Comparison of ENCODE assay signal across 21 cellular contexts in the genomic region with DNA sequence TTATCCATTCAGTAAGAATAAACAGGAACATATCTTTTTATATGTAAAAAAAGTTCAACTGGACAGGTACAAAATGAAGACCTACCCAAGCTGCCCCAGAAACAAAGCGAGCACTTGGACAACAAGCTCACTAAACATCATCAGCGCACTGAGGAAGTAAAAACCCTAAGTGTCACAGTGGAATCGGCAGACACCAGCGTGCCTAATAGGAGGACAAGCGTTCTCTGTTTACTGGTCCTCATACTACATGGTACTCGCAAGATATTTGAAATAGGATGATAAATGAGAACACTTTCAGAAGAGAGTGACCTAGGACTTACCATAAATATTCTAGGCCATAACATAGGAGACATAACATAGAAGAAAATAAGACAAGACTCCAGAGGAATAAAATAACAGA.
"Had no signal": no experiment of that assay in that cellular context is flagged by ENCODE, and none has a peak within 500 bp of the region (broad histone marks: within the 10 kb centered on the region; RNA-seq: fewer than 3 reads in every experiment).

No MANE protein-coding gene starts in this region.

- ATAC-seq: esophagus mucosa; gastrocnemius medialis; left colon; left ventricle myocardium superior; naive thymus-derived CD8-positive, alpha-beta T cell had no signal

- H3K9me3 ChIP-seq: gastrocnemius medialis, neutrophil, right atrium auricular region, sigmoid colon, thoracic aorta, transverse colon had no signal

- H3K4me3 ChIP-seq: gastrocnemius medialis, lung, right atrium auricular region, sigmoid colon, skin epidermis, thoracic aorta, transverse colon had no signal

- DNase-seq: central memory CD4-positive, alpha-beta T cell; cortex of kidney; effector memory CD4-positive, alpha-beta T cell; gastrocnemius medialis; glutamatergic neuron; immature natural killer cell; kidney; left colon; left ventricle myocardium superior; mesendoderm; naive thymus-derived CD8-positive, alpha-beta T cell; sigmoid colon; stimulated activated CD4-positive, alpha-beta T cell treated with anti-CD3 and anti-CD28 coated beads, Interleukin-2, amount 100 ng/mL, for 24 hours; stimulated activated naive CD4-positive, alpha-beta T cell treated with Interleukin-2 at 50 U/mL for 16 hours; transverse colon had no signal

- H3K36me3 ChIP-seq: gastrocnemius medialis, neutrophil, right atrium auricular region, sigmoid colon, thoracic aorta, transverse colon had no signal

- H3K4me1 ChIP-seq: gastrocnemius medialis, right atrium auricular region, sigmoid colon had no signal

- H3K27me3 ChIP-seq: neutrophil, right atrium auricular region, transverse colon had no signal

- H3K27ac ChIP-seq: gastrocnemius medialis, neutrophil, right atrium auricular region, sigmoid colon, skin epidermis, thoracic aorta, transverse colon had no signal
